17 cellular contexts compared by ENCODE assay signal in genomic region chr2:30115981-30116285, GRCh38. TPM values are rescaled to one million over a fixed set of nuclear protein-coding genes. Genes with fewer than 3 reads are reported as not detected.
A peak's percentile ranks its signal among the peaks of the same experiment; 100 is the strongest.
DNase-seq lines count a peak whose midpoint lies in the region; ATAC-seq, FAIRE-seq and TF ChIP-seq lines count a peak whose summit lies in the region.
"Had no signal": no experiment of that assay in that cellular context is flagged by ENCODE, and none has a peak within 500 bp of the region (broad histone marks: within the 10 kb centered on the region; RNA-seq: fewer than 3 reads in every experiment).

No MANE protein-coding gene starts in this region.

- H3K27ac Mint-ChIP-seq in activated CD8-positive, alpha-beta T cell treated with anti-CD3 and anti-CD28 coated beads for 36 hours, result no peak overlapping the region
- no peak overlapping the region for H3K27ac Mint-ChIP-seq in activated CD8-positive, alpha-beta T cell treated with anti-CD3 and anti-CD28 coated beads, Interleukin-2, amount 10 ng/mL, durations not matched to agents 7 days and 5 days
- peak overlapping the region; percentile 6 for H3K27ac Mint-ChIP-seq in type B pancreatic cell
- H3K27ac Mint-ChIP-seq: activated naive CD8-positive, alpha-beta T cell; activated T-helper 2 cell treated with anti-CD3 and anti-CD28 coated beads, Interferon-gamma antibody, Interleukin-2, Interleukin-4, amounts not matched to agents 10 μg/mL and 5 μg/mL and 100 μg/mL, durations not matched to agents 14 hours and 24 hours and 36 hours; CD4-positive, CD25-positive, alpha-beta regulatory T cell; neural progenitor cell; T-helper 2 cell treated with Interferon-gamma antibody and Interleukin-4, amounts not matched to agents 5 μg/mL and 100 μg/mL, for 36 hours had no signal

- no peak for TF ChIP-seq RAD21 in GM12878 (IDR thresholded peaks at IDR 0.05; ENCODE audit: insufficient read depth, low read depth, low read length)

- TF ChIP-seq CTCF in activated CD8-positive, alpha-beta T cell treated with anti-CD3 and anti-CD28 coated beads for 36 hours (IDR thresholded peaks at IDR 0.05), result peak; percentile 36
- TF ChIP-seq CTCF in OCI-LY3 (IDR thresholded peaks at IDR 0.05; ENCODE audit: low read depth, low read length) (no peak), GM12878 (IDR thresholded peaks at IDR 0.05 in 2 of 3, conservative IDR thresholded peaks at IDR 0.05 in 1 of 3; ENCODE audit: control insufficient read depth in 2 of 3, extremely low read depth in 1 of 3, insufficient read depth in 1 of 3, low read depth in 3 of 3, low read length in 3 of 3) (no peak), type B pancreatic cell (conservative IDR thresholded peaks at IDR 0.05) (peak; percentile 1), pancreas (IDR thresholded peaks at IDR 0.05) (no peak)

- RAD21 ChIA-PET in GM12878 (lab: Charles Lee; ENCODE audit: unreplicated experiment), result interaction anchor here (1.6 to 3.4 kb wide), 2 partner anchors 26 kb away, joined by 5 to 13 read pairs; no protein-coding TSS in a partner anchor

- H3K36me3 Mint-ChIP-seq in activated CD8-positive, alpha-beta T cell treated with anti-CD3 and anti-CD28 coated beads for 36 hours (ENCODE audit: low read depth), result no peaks in the 10 kb centered on the region
- H3K36me3 Mint-ChIP-seq in activated CD8-positive, alpha-beta T cell treated with anti-CD3 and anti-CD28 coated beads, Interleukin-2, amount 10 ng/mL, durations not matched to agents 7 days and 5 days (ENCODE audit: low read depth), result no peaks in the 10 kb centered on the region
- no peaks in the 10 kb centered on the region for H3K36me3 Mint-ChIP-seq in type B pancreatic cell
- H3K36me3 Mint-ChIP-seq: activated naive CD8-positive, alpha-beta T cell; CD4-positive, CD25-positive, alpha-beta regulatory T cell; neural progenitor cell had no signal

- H2AFZ ChIP-seq in OCI-LY3 (ENCODE audit: low read depth, low read length), result no peak overlapping the region
- H2AFZ ChIP-seq in GM12878 (ENCODE audit: control insufficient read depth, low read depth, low read length), result no peak overlapping the region
- H2AFZ ChIP-seq: neural progenitor cell had no signal

- no peaks in the 10 kb centered on the region for H3K27me3 Mint-ChIP-seq in activated CD8-positive, alpha-beta T cell treated with anti-CD3 and anti-CD28 coated beads for 36 hours
- no peaks in the 10 kb centered on the region for H3K27me3 Mint-ChIP-seq in activated CD8-positive, alpha-beta T cell treated with anti-CD3 and anti-CD28 coated beads, Interleukin-2, amount 10 ng/mL, durations not matched to agents 7 days and 5 days (ENCODE audit: low read depth)
- H3K27me3 Mint-ChIP-seq in type B pancreatic cell, result peaks cover 28% of the 10 kb centered on the region
- H3K27me3 Mint-ChIP-seq: activated naive CD8-positive, alpha-beta T cell had no signal

- in situ Hi-C loops in GM12878 (cut with MboI), result no loop called here

- no peaks in the 10 kb centered on the region for H4K20me1 ChIP-seq in OCI-LY3 (ENCODE audit: insufficient read depth, low read length)
- H4K20me1 ChIP-seq in GM12878 (ENCODE audit: control insufficient read depth, insufficient read depth), result no peaks in the 10 kb centered on the region

- POLR2A ChIA-PET in activated CD8-positive, alpha-beta T cell treated with anti-CD3 and anti-CD28 coated beads for 36 hours (lab: Charles Lee), result no interaction called here
- POLR2A ChIA-PET in activated CD8-positive, alpha-beta T cell treated with anti-CD3 and anti-CD28 coated beads, Interleukin-2, amount 10 ng/mL, durations not matched to agents 7 days and 5 days (lab: Charles Lee), result no interaction called here
- POLR2A ChIA-PET in GM12878 (lab: Charles Lee), result no interaction called here

- DNase-seq in activated CD8-positive, alpha-beta T cell treated with anti-CD3 and anti-CD28 coated beads for 36 hours, result no peak
- DNase-seq in activated CD8-positive, alpha-beta T cell treated with anti-CD3 and anti-CD28 coated beads, Interleukin-2, amount 10 ng/mL, durations not matched to agents 7 days and 5 days, result no peak
- DNase-seq in GM12878 (ENCODE audit: low read depth, low spot score) (no peak), type B pancreatic cell (ENCODE audit: extremely low spot score, unreplicated experiment) (no peak), pancreas (no peak)
- no peak for DNase-seq in activated effector memory CD4-positive, alpha-beta T cell treated with anti-CD3 and anti-CD28 coated beads, Interleukin-2, amount 50 U/mL, for 16 hours

- H3K27ac ChIP-seq in OCI-LY3 (ENCODE audit: low read length) (no peak overlapping the region), GM12878 (ENCODE audit: control insufficient read depth, insufficient read depth) (no peak overlapping the region), pancreas (no peak overlapping the region)
- H3K27ac ChIP-seq: left lung, neural progenitor cell had no signal

- H3K4me2 ChIP-seq in OCI-LY3 (ENCODE audit: low read length) (peak overlapping the region; percentile 58), GM12878 (ENCODE audit: control insufficient read depth, insufficient read depth) (no peak overlapping the region)
- H3K4me2 ChIP-seq: neural progenitor cell had no signal

- WGBS in GM12878 (ENCODE audit: insufficient coverage, insufficient replicate concordance, low lambda C conversion rate, missing lambda C conversion rate), result 40% methylated on average over 5 of the region's 5 CpGs
- WGBS in pancreas, 2 donors, result 62 to 63% methylated on average over 5 of the region's 5 CpGs

- H3K9ac ChIP-seq in OCI-LY3 (ENCODE audit: low read length) (no peak overlapping the region), GM12878 (ENCODE audit: control insufficient read depth, insufficient read depth, low read length) (no peak overlapping the region)
- H3K9ac ChIP-seq: neural progenitor cell had no signal

- H3K36me3 ChIP-seq in OCI-LY3 (replicated peaks; ENCODE audit: low read depth, low read length) (no peaks in the 10 kb centered on the region), GM12878 (ENCODE audit: control insufficient read depth in 2 of 2, insufficient read depth in 2 of 2, low read length in 1 of 2) (no peaks in the 10 kb centered on the region), pancreas (no peaks in the 10 kb centered on the region)
- H3K36me3 ChIP-seq: HAP-1, left lung, neural progenitor cell had no signal

- CTCF ChIA-PET in activated CD8-positive, alpha-beta T cell treated with anti-CD3 and anti-CD28 coated beads for 36 hours (lab: Charles Lee), result interaction anchor here (1.0 to 3.0 kb wide), 11 partner anchors 9 to 43 kb away, joined by 3 to 24 read pairs (median 7); no protein-coding TSS in a partner anchor
- CTCF ChIA-PET in activated CD8-positive, alpha-beta T cell treated with anti-CD3 and anti-CD28 coated beads, Interleukin-2, amount 10 ng/mL, durations not matched to agents 7 days and 5 days (lab: Charles Lee), result interaction anchor here (0.9 to 2.0 kb wide), 5 partner anchors 14 to 596 kb away, joined by 4 to 8 read pairs (median 4); no protein-coding TSS in a partner anchor
- CTCF ChIA-PET in GM12878 (lab: Yijun Ruan, JAX), result interaction anchor here (0.9 to 6.3 kb wide), 13 partner anchors 9 to 843 kb away, joined by 3 to 85 read pairs (median 6); no protein-coding TSS in a partner anchor

- H3K4me1 Mint-ChIP-seq in activated CD8-positive, alpha-beta T cell treated with anti-CD3 and anti-CD28 coated beads for 36 hours (ENCODE audit: low read depth), result peaks cover 11% of the 10 kb centered on the region
- H3K4me1 Mint-ChIP-seq in activated CD8-positive, alpha-beta T cell treated with anti-CD3 and anti-CD28 coated beads, Interleukin-2, amount 10 ng/mL, durations not matched to agents 7 days and 5 days (ENCODE audit: low read depth), result peaks cover 8% of the 10 kb centered on the region
- peaks cover 6% of the 10 kb centered on the region for H3K4me1 Mint-ChIP-seq in type B pancreatic cell (ENCODE audit: unreplicated experiment)

- H3K9me3 ChIP-seq in OCI-LY3 (ENCODE audit: insufficient read depth, low read length) (no peaks in the 10 kb centered on the region), GM12878 (replicated peaks; ENCODE audit: control insufficient read depth, insufficient read depth, low read length) (no peaks in the 10 kb centered on the region), pancreas (no peaks in the 10 kb centered on the region)
- H3K9me3 ChIP-seq: HAP-1, left lung had no signal

- H3K9me3 Mint-ChIP-seq in activated CD8-positive, alpha-beta T cell treated with anti-CD3 and anti-CD28 coated beads for 36 hours, result no peaks in the 10 kb centered on the region
- H3K9me3 Mint-ChIP-seq in activated CD8-positive, alpha-beta T cell treated with anti-CD3 and anti-CD28 coated beads, Interleukin-2, amount 10 ng/mL, durations not matched to agents 7 days and 5 days (ENCODE audit: insufficient read depth), result no peaks in the 10 kb centered on the region
- no peaks in the 10 kb centered on the region for H3K9me3 Mint-ChIP-seq in type B pancreatic cell
- H3K9me3 Mint-ChIP-seq: activated T-helper 2 cell treated with anti-CD3 and anti-CD28 coated beads, Interferon-gamma antibody, Interleukin-2, Interleukin-4, amounts not matched to agents 10 μg/mL and 5 μg/mL and 100 μg/mL, durations not matched to agents 14 hours and 24 hours and 36 hours; CD4-positive, CD25-positive, alpha-beta regulatory T cell; neural progenitor cell; T-helper 2 cell treated with Interferon-gamma antibody and Interleukin-4, amounts not matched to agents 5 μg/mL and 100 μg/mL, for 36 hours had no signal

- no peak for TF ChIP-seq POLR2A in GM12878 (IDR thresholded peaks at IDR 0.05; ENCODE audit: low read depth, low read length)

- no peaks in the 10 kb centered on the region; the same call in 1 of the 2 replicates for H3K4me1 ChIP-seq in OCI-LY3 (ENCODE audit: low read length)
- H3K4me1 ChIP-seq in GM12878 (ENCODE audit: control insufficient read depth, insufficient read depth, low read length), result no peaks in the 10 kb centered on the region
- H3K4me1 ChIP-seq in pancreas, result peaks cover 0 to 5% (median 0%) of the 10 kb centered on the region in 3 donors
- H3K4me1 ChIP-seq: HAP-1, left lung, neural progenitor cell had no signal

- H3K79me2 ChIP-seq in OCI-LY3 (ENCODE audit: low read length) (no peaks in the 10 kb centered on the region), GM12878 (ENCODE audit: control insufficient read depth, insufficient read depth, low read length) (no peaks in the 10 kb centered on the region)

- intact Hi-C loops in activated CD8-positive, alpha-beta T cell treated with anti-CD3 and anti-CD28 coated beads for 36 hours (cut with micrococcal nuclease), result loop anchor here (2.0 kb wide), 1 partner anchor 25 kb away; no protein-coding TSS in a partner anchor
- intact Hi-C loops in GM12878 (cut with micrococcal nuclease; ENCODE audit: unreplicated experiment) (loop anchor here (1.0 to 5.0 kb wide), 2 partner anchors 26 to 194 kb away; partner anchors contain the start of gene ALK), pancreas (cut with DNase I) (no loop called here)

- FAIRE-seq in GM12878 (lab: Jason Lieb, UNC) (no peak), pancreas (lab: Jason Lieb, UNC) (no peak)
- FAIRE-seq: bronchial epithelial cell, small intestine had no signal

- H3K4me3 Mint-ChIP-seq in activated CD8-positive, alpha-beta T cell treated with anti-CD3 and anti-CD28 coated beads for 36 hours, result no peak overlapping the region
- H3K4me3 Mint-ChIP-seq in activated CD8-positive, alpha-beta T cell treated with anti-CD3 and anti-CD28 coated beads, Interleukin-2, amount 10 ng/mL, durations not matched to agents 7 days and 5 days, result no peak overlapping the region
- H3K4me3 Mint-ChIP-seq in type B pancreatic cell, result no peak overlapping the region
- H3K4me3 Mint-ChIP-seq: activated naive CD8-positive, alpha-beta T cell; neural progenitor cell; T-helper 2 cell treated with Interferon-gamma antibody and Interleukin-4, amounts not matched to agents 5 μg/mL and 100 μg/mL, for 36 hours had no signal

- H3K27me3 ChIP-seq in OCI-LY3 (ENCODE audit: low read depth, low read length) (peaks cover 7% of the 10 kb centered on the region; the same call in 1 of the 2 replicates), GM12878 (replicated peaks in 1 of 2; ENCODE audit: control insufficient read depth in 2 of 2, insufficient read depth in 2 of 2, low read length in 1 of 2) (no peaks in the 10 kb centered on the region; a peak in 3 of 4 replicates), pancreas (no peaks in the 10 kb centered on the region)
- H3K27me3 ChIP-seq: left lung had no signal

- no TSS peak for BruUV-seq in GM12878 (replicated peaks; lab: Mats Ljungman, UMichigan)

- no peak for TF ChIP-seq EP300 in GM12878 (IDR thresholded peaks at IDR 0.05; ENCODE audit: borderline replicate concordance in 1 of 2, control insufficient read depth in 1 of 2, low read depth in 2 of 2, low read length in 2 of 2)

- no peak overlapping the region for H3K4me3 ChIP-seq in OCI-LY3 (ENCODE audit: low read length)
- H3K4me3 ChIP-seq in GM12878, result no peak overlapping the region
- no peak overlapping the region for H3K4me3 ChIP-seq in pancreas
- H3K4me3 ChIP-seq: HAP-1, left lung, neural progenitor cell had no signal

- SMC1A ChIA-PET in GM12878 (lab: Charles Lee; ENCODE audit: uncharacterized antibody, unreplicated experiment), result interaction anchor here (1.5 to 3.1 kb wide), 2 partner anchors 23 to 26 kb away, joined by 11 to 17 read pairs; no protein-coding TSS in a partner anchor

- ATAC-seq in activated CD8-positive, alpha-beta T cell treated with anti-CD3 and anti-CD28 coated beads for 36 hours, result no peak
- ATAC-seq in activated CD8-positive, alpha-beta T cell treated with anti-CD3 and anti-CD28 coated beads, Interleukin-2, amount 10 ng/mL, durations not matched to agents 7 days and 5 days, result no peak
- ATAC-seq in GM12878, result 0 out of 3 replicates have a peak, but pooled peaks have one; percentile 16
- ATAC-seq in pancreas, result no peak
- ATAC-seq in HG02759 (IDR thresholded peaks at IDR 0.05; ENCODE audit: unreplicated experiment), result no peak

RNA-seq across cellular contexts. Expression of gene YPEL5, which starts 30.9 kb away (rescaled TPM):
- 10 to 100 TPM; 28.0 to 28.4 TPM for total RNA-seq in activated CD8-positive, alpha-beta T cell treated with anti-CD3 and anti-CD28 coated beads for 36 hours
- 10 to 100 TPM; 32.5 to 34.9 TPM for total RNA-seq in activated CD8-positive, alpha-beta T cell treated with anti-CD3 and anti-CD28 coated beads, Interleukin-2, amount 10 ng/mL, durations not matched to agents 7 days and 5 days
- 20.9 and 25.1 TPM in 2 replicates for total RNA-seq in GM12878 (2013; cell fraction: nucleolus; rRNA removed)
- 21.6 and 27.4 TPM in 2 replicates for total RNA-seq in GM12878 (2014; rRNA removed)
- 19.5 and 20.1 TPM in 2 replicates for total RNA-seq in GM12878 (2014; rRNA removed; fragmentation: Illumina TruSeq; extraction: Trizol)
- 21.6 and 22.5 TPM in 2 replicates for total RNA-seq in GM12878 (2021)
- polyA plus RNA-seq in GM12878 (2011; ENCODE audit: low read depth), result 27.9 TPM
- 47.3 and 58.4 TPM in 2 replicates for polyA plus RNA-seq in GM12878 (2011; rRNA removed)
- 28.6 and 32.1 TPM in 2 replicates for polyA plus RNA-seq in GM12878 (2011; cell fraction: cytosol; rRNA removed)
- 16.7 and 23.9 TPM in 2 replicates for polyA plus RNA-seq in GM12878 (2011; cell fraction: nucleus; rRNA removed)
- polyA plus RNA-seq in GM12878 (2012), result 37.3 and 41.2 TPM in 2 replicates
- 21.8 and 27.7 TPM in 2 replicates for polyA plus RNA-seq in GM12878 (2014; fragmentation: Illumina TruSeq; extraction: Trizol)
- polyA plus RNA-seq in GM12878 (2014; fragmentation: Nextera tagmentation; extraction: Ambion mirVana), result 10 to 100 TPM; 24.9 to 43.6 TPM
- 21.7 and 24.3 TPM in 2 replicates for polyA plus RNA-seq in GM12878 (2014; rRNA removed)
- 10 to 100 TPM; 18.8 to 19.2 TPM for polyA plus RNA-seq in GM12878 (2016; fragmentation: Nextera tagmentation; extraction: Ambion mirVana)
- polyA minus RNA-seq in GM12878 (2011; rRNA and poly(A)+ RNA removed), result 31.9 and 36.6 TPM in 2 replicates
- polyA minus RNA-seq in GM12878 (2011; cell fraction: cytosol; rRNA and poly(A)+ RNA removed), result 7.2 TPM in 2 replicates
- polyA minus RNA-seq in GM12878 (2011; cell fraction: nucleus; rRNA and poly(A)+ RNA removed), result 10.3 and 15.5 TPM in 2 replicates
- total RNA-seq in type B pancreatic cell (ENCODE audit: low replicate concordance), result 55.0 and 69.8 TPM in 2 replicates
- total RNA-seq in pancreas, result 10 to 100 TPM; 22.8 to 53.2 (median 27.1) TPM
- polyA plus RNA-seq in pancreas, result 10 to 100 TPM; 20.6 to 42.1 TPM

Comparison
In these comparisons a context has a peak if more than half of its experiments do, and no peak if none do; other contexts are left out.
1. CTCF ChIP-seq: peak in activated CD8-positive, alpha-beta T cell treated with anti-CD3 and anti-CD28 coated beads for 36 hours (single experiment) and type B pancreatic cell (single experiment); none in OCI-LY3 (single experiment), GM12878 (0 of 3) and pancreas (0 of 4).
2. intact Hi-C loops: an anchor here in activated CD8-positive, alpha-beta T cell treated with anti-CD3 and anti-CD28 coated beads for 36 hours (2.0 kb wide) and GM12878 (1.0 to 5.0 kb wide); none called in pancreas.